16 cellular contexts compared by ENCODE assay signal in genomic region chr10:125011926-125012705, GRCh38.
DNase-seq lines count a peak whose midpoint lies in the region; ATAC-seq and TF ChIP-seq lines count a peak whose summit lies in the region.
"Had no signal": no experiment of that assay in that cellular context is flagged by ENCODE, and none has a peak within 500 bp of the region (broad histone marks: within the 10 kb centered on the region; RNA-seq: fewer than 3 reads in every experiment).

No MANE protein-coding gene starts in this region.

- H3K9me3 Mint-ChIP-seq in neural crest cell = no peaks in the 10 kb centered on the region
- H3K9me3 Mint-ChIP-seq: natural killer cell had no signal

- TF ChIP-seq EP300 in gastroesophageal sphincter (IDR thresholded peaks at IDR 0.05) (no peak), transverse colon (IDR thresholded peaks at IDR 0.05; ENCODE audit: low read depth) (no peak)

- H3K36me3 Mint-ChIP-seq in neural crest cell (ENCODE audit: low read depth) = peaks cover 8% of the 10 kb centered on the region
- H3K36me3 Mint-ChIP-seq: natural killer cell had no signal

- H3K4me3 ChIP-seq in brain microvascular endothelial cell (ENCODE audit: low read depth, low read length) (no peak overlapping the region), gastroesophageal sphincter (no peak overlapping the region), transverse colon (no peak overlapping the region), MG63 (no peak overlapping the region)
- H3K4me3 ChIP-seq: body of pancreas had no signal

- 86% methylated on average over 5 to 7 of the region's 27 CpGs for WGBS in gastroesophageal sphincter (ENCODE audit: low coverage in 1 of 2), 2 donors
- WGBS in transverse colon (ENCODE audit: low coverage in 1 of 2), 2 donors = 71 to 86% methylated on average over 1 to 27 of the region's 27 CpGs

- in situ Hi-C loops in brain microvascular endothelial cell (cut with HindIII; ENCODE audit: low pct_ligation_motif_present, low sequenced_read_pairs) = no loop called here
- in situ Hi-C loops in transverse colon (cut with MboI; ENCODE audit: low pct_ligation_motif_present in 1 of 4, low pct_unique_long_range_greater_than_20kb in 1 of 4, low sequenced_read_pairs in 3 of 4) = no loop called here

- ATAC-seq in gastroesophageal sphincter = no peak
- ATAC-seq: activated CD4-positive, alpha-beta T cell treated with anti-CD3 and anti-CD28 coated beads for 36 hours; body of pancreas; natural killer cell had no signal

- DNase-seq in brain microvascular endothelial cell = peak; percentile 22
- no peak for DNase-seq in neural crest cell (ENCODE audit: low read depth, low spot score)
- DNase-seq in transverse colon = no peak
- DNase-seq in MG63 = no peak
- no peak for DNase-seq in NOMO-1 (lab: John Stamatoyannopoulos, UW; ENCODE audit: unreplicated experiment in 2 of 2)
- DNase-seq in stimulated activated CD4-positive, alpha-beta T cell treated with anti-CD3 and anti-CD28 coated beads, Interleukin-1b, Interleukin-23, amount 100 ng/mL, for 48 hours = no peak
- DNase-seq: activated CD4-positive, alpha-beta T cell treated with anti-CD3 and anti-CD28 coated beads for 36 hours; activated naive CD4-positive, alpha-beta T cell treated with Interleukin-2 at 50 U/mL for 16 hours; body of pancreas; DMS 273 treated with DMSO at 0.1 percent for 48 hours; H7; natural killer cell; NCI-H1436; NCI-H446; T1000 had no signal

- H3K4me1 Mint-ChIP-seq in neural crest cell = peaks cover 41% of the 10 kb centered on the region
- H3K4me1 Mint-ChIP-seq: activated CD4-positive, alpha-beta T cell treated with anti-CD3 and anti-CD28 coated beads for 36 hours had no signal

- intact Hi-C loops in transverse colon (cut with DNase I; ENCODE audit: low total_unique reads) = no loop called here

- H3K36me3 ChIP-seq in brain microvascular endothelial cell (replicated peaks) = peaks cover 3% of the 10 kb centered on the region
- peaks cover 0 to 36% of the 10 kb centered on the region in 2 donors for H3K36me3 ChIP-seq in gastroesophageal sphincter
- peaks cover 0 to 3% (median 0%) of the 10 kb centered on the region in 4 donors for H3K36me3 ChIP-seq in transverse colon
- peaks cover 17% of the 10 kb centered on the region for H3K36me3 ChIP-seq in MG63

- peak overlapping the region; percentile 84 for H3K27ac Mint-ChIP-seq in neural crest cell (ENCODE audit: unreplicated experiment)
- H3K27ac Mint-ChIP-seq: activated CD4-positive, alpha-beta T cell treated with anti-CD3 and anti-CD28 coated beads for 36 hours had no signal

- H3K4me3 Mint-ChIP-seq in neural crest cell = no peak overlapping the region
- H3K4me3 Mint-ChIP-seq: activated CD4-positive, alpha-beta T cell treated with anti-CD3 and anti-CD28 coated beads for 36 hours; natural killer cell had no signal

- TF ChIP-seq POLR2A in gastroesophageal sphincter (IDR thresholded peaks at IDR 0.05) (no peak), transverse colon (IDR thresholded peaks at IDR 0.05) (no peak)

- TF ChIP-seq CTCF in brain microvascular endothelial cell (IDR thresholded peaks at IDR 0.05; ENCODE audit: low read depth, low read length, missing control alignments) (no peak), gastroesophageal sphincter (IDR thresholded peaks at IDR 0.05) (no peak), neural crest cell (conservative IDR thresholded peaks at IDR 0.05) (no peak), transverse colon (IDR thresholded peaks at IDR 0.05) (no peak)

- H3K27ac ChIP-seq in brain microvascular endothelial cell (no peak overlapping the region), gastroesophageal sphincter (peak overlapping the region in 3 of 4 donors; percentile 31 to 44 (median 41)), transverse colon (peak overlapping the region in 3 of 4 donors; percentile 48 to 61 (median 58))
- H3K27ac ChIP-seq: body of pancreas had no signal

- H3K27me3 Mint-ChIP-seq in neural crest cell (ENCODE audit: low read depth) = no peaks in the 10 kb centered on the region

- H3K9me3 ChIP-seq in gastroesophageal sphincter = no peaks in the 10 kb centered on the region
- H3K9me3 ChIP-seq in transverse colon = no peaks in the 10 kb centered on the region
- H3K9me3 ChIP-seq in MG63 = no peaks in the 10 kb centered on the region
- H3K9me3 ChIP-seq: body of pancreas had no signal

- H3K27me3 ChIP-seq in brain microvascular endothelial cell (replicated peaks) (no peaks in the 10 kb centered on the region), gastroesophageal sphincter (no peaks in the 10 kb centered on the region), transverse colon (no peaks in the 10 kb centered on the region), MG63 (no peaks in the 10 kb centered on the region)
- H3K27me3 ChIP-seq: body of pancreas had no signal

- H3K4me1 ChIP-seq in gastroesophageal sphincter = peaks cover 0 to 90% (median 41%) of the 10 kb centered on the region in 3 donors
- H3K4me1 ChIP-seq in transverse colon = peaks cover 13 to 90% (median 61%) of the 10 kb centered on the region in 4 donors
